ENCODE assay signal across 8 cellular contexts in genomic region chr2:64203131-64204005, GRCh38. TPM values are rescaled to one million over a fixed set of nuclear protein-coding genes. Genes with fewer than 3 reads are reported as not detected.
DNase-seq lines count a peak whose midpoint lies in the region; ATAC-seq and TF ChIP-seq lines count a peak whose summit lies in the region.

No MANE protein-coding gene starts in this region.

- no peak overlapping the region for H3K4me3 ChIP-seq in HAP-1
- no peak overlapping the region for H3K4me3 ChIP-seq in hepatocyte

- H3K27me3 ChIP-seq in HAP-1 (ENCODE audit: low read depth) (no peaks in the 10 kb centered on the region), hepatocyte (no peaks in the 10 kb centered on the region)

- intact Hi-C loops in activated CD4-positive, alpha-beta memory T cell treated with anti-CD3 and anti-CD28 coated beads for 36 hours (cut with micrococcal nuclease): loop anchor here (1.0 to 2.0 kb wide), 6 partner anchors 11 to 167 kb away; no protein-coding TSS in a partner anchor

- no peaks in the 10 kb centered on the region for H3K27me3 Mint-ChIP-seq in activated CD4-positive, alpha-beta memory T cell treated with anti-CD3 and anti-CD28 coated beads for 36 hours
- H3K27me3 Mint-ChIP-seq in stimulated activated naive CD8-positive, alpha-beta T cell treated with anti-CD3 and anti-CD28 coated beads, Interleukin-15, amount 100 ng/mL, for 72 hours: no peaks in the 10 kb centered on the region

- H3K9me2 ChIP-seq in hepatocyte (replicated peaks; ENCODE audit: insufficient read depth): no peaks in the 10 kb centered on the region

- POLR2A ChIA-PET in activated CD4-positive, alpha-beta memory T cell treated with anti-CD3 and anti-CD28 coated beads for 36 hours (lab: Charles Lee): interaction anchor here (1.0 to 4.2 kb wide), 6 partner anchors 9 to 123 kb away, joined by 3 to 44 read pairs (median 15); no protein-coding TSS in a partner anchor

- peak overlapping the region; percentile 91 for H3K27ac ChIP-seq in hepatocyte

- in situ Hi-C loops in HAP-1 (cut with MboI; ENCODE audit: low sequenced_read_pairs): no loop called here

- peak overlapping the region; percentile 60 for H3K4me2 ChIP-seq in hepatocyte

- DNase-seq in HAP-1 (ENCODE audit: low spot score in 2 of 2) (peak; percentile 24 to 57), hepatocyte (ENCODE audit: low spot score) (peak; percentile 65), Kasumi-1 (lab: John Stamatoyannopoulos, UW) (no peak)
- no peak for DNase-seq in activated CD4-positive, alpha-beta memory T cell treated with anti-CD3 and anti-CD28 coated beads for 36 hours
- DNase-seq in stimulated activated naive CD8-positive, alpha-beta T cell treated with anti-CD3 and anti-CD28 coated beads, Interleukin-15, amount 100 ng/mL, for 72 hours: no peak

- H3K36me3 Mint-ChIP-seq in activated CD4-positive, alpha-beta memory T cell treated with anti-CD3 and anti-CD28 coated beads for 36 hours: peaks cover 7% of the 10 kb centered on the region

- CTCF ChIA-PET in activated CD4-positive, alpha-beta memory T cell treated with anti-CD3 and anti-CD28 coated beads for 36 hours (lab: Charles Lee): interaction anchor here (0.8 to 2.9 kb wide), 5 partner anchors 11 to 149 kb away, joined by 3 to 18 read pairs (median 3); no protein-coding TSS in a partner anchor

- peaks cover 6% of the 10 kb centered on the region for H3K9me3 Mint-ChIP-seq in activated CD4-positive, alpha-beta memory T cell treated with anti-CD3 and anti-CD28 coated beads for 36 hours
- peaks cover 0 to 5% of the 10 kb centered on the region in 2 donors for H3K9me3 Mint-ChIP-seq in stimulated activated naive CD8-positive, alpha-beta T cell treated with anti-CD3 and anti-CD28 coated beads, Interleukin-15, amount 100 ng/mL, for 72 hours

- peak; percentile 42 for ATAC-seq in stimulated activated naive CD8-positive, alpha-beta T cell treated with anti-CD3 and anti-CD28 coated beads, Interleukin-15, amount 100 ng/mL, for 72 hours
- ATAC-seq in GM18498 (IDR thresholded peaks at IDR 0.05; ENCODE audit: unreplicated experiment) (no peak), GM18520 (IDR thresholded peaks at IDR 0.05; ENCODE audit: unreplicated experiment) (no peak), GM21515 (IDR thresholded peaks at IDR 0.05; ENCODE audit: unreplicated experiment) (no peak)

- H3K36me3 ChIP-seq in HAP-1 (replicated peaks) (no peaks in the 10 kb centered on the region), hepatocyte (replicated peaks; ENCODE audit: insufficient read depth, low read depth) (no peaks in the 10 kb centered on the region)

- TF ChIP-seq CTCF in hepatocyte (IDR thresholded peaks at IDR 0.05; ENCODE audit: poor library complexity): no peak

- peaks cover 76% of the 10 kb centered on the region for H3K4me1 Mint-ChIP-seq in activated CD4-positive, alpha-beta memory T cell treated with anti-CD3 and anti-CD28 coated beads for 36 hours (ENCODE audit: low read depth)
- H3K4me1 Mint-ChIP-seq in stimulated activated naive CD8-positive, alpha-beta T cell treated with anti-CD3 and anti-CD28 coated beads, Interleukin-15, amount 100 ng/mL, for 72 hours: peaks cover 94% of the 10 kb centered on the region

- WGBS in hepatocyte (ENCODE audit: low lambda C conversion rate, missing lambda C conversion rate): 40% methylated on average over 4 of the region's 4 CpGs

- H4K20me1 ChIP-seq in hepatocyte (ENCODE audit: insufficient read depth, poor library complexity, severe bottlenecking): no peaks in the 10 kb centered on the region

- peak overlapping the region; percentile 87 for H3K27ac Mint-ChIP-seq in activated CD4-positive, alpha-beta memory T cell treated with anti-CD3 and anti-CD28 coated beads for 36 hours
- peak overlapping the region; percentile 90 to 95 for H3K27ac Mint-ChIP-seq in stimulated activated naive CD8-positive, alpha-beta T cell treated with anti-CD3 and anti-CD28 coated beads, Interleukin-15, amount 100 ng/mL, for 72 hours

- H3K4me1 ChIP-seq in HAP-1: peaks cover 26% of the 10 kb centered on the region
- peaks cover 32% of the 10 kb centered on the region for H3K4me1 ChIP-seq in hepatocyte (ENCODE audit: insufficient read depth)

- H3K79me2 ChIP-seq in hepatocyte: no peaks in the 10 kb centered on the region

- H3K9me3 ChIP-seq in HAP-1 (no peaks in the 10 kb centered on the region), hepatocyte (ENCODE audit: low read depth) (no peaks in the 10 kb centered on the region)

- peak overlapping the region; percentile 49 for H2AFZ ChIP-seq in hepatocyte

- peak overlapping the region; percentile 71 for H3K4me3 Mint-ChIP-seq in activated CD4-positive, alpha-beta memory T cell treated with anti-CD3 and anti-CD28 coated beads for 36 hours
- H3K4me3 Mint-ChIP-seq in stimulated activated naive CD8-positive, alpha-beta T cell treated with anti-CD3 and anti-CD28 coated beads, Interleukin-15, amount 100 ng/mL, for 72 hours: peak overlapping the region; percentile 78 to 82

RNA-seq across cellular contexts. Expression of gene PELI1, which starts 59.1 kb away (rescaled TPM):
- total RNA-seq in activated CD4-positive, alpha-beta memory T cell treated with anti-CD3 and anti-CD28 coated beads for 36 hours: 10 to 100 TPM; 38.4 to 42.9 TPM
- 60.0 and 62.9 TPM in 2 replicates for total RNA-seq in hepatocyte
- 30.5 and 32.6 TPM in 2 replicates for polyA plus RNA-seq in hepatocyte

Comparison
In these comparisons a context has a peak if more than half of its experiments do, and no peak if none do; other contexts are left out.
1. DNase-seq: peak in HAP-1 (2 of 2) and hepatocyte (single experiment); none in activated CD4-positive, alpha-beta memory T cell treated with anti-CD3 and anti-CD28 coated beads for 36 hours (single experiment), stimulated activated naive CD8-positive, alpha-beta T cell treated with anti-CD3 and anti-CD28 coated beads, Interleukin-15, amount 100 ng/mL, for 72 hours (0 of 2) and Kasumi-1 (0 of 2).